In genomic region chr13:50810998-50811397, GRCh38 we compare ENCODE assay signal across 11 cellular contexts. TPM values are rescaled to one million over a fixed set of nuclear protein-coding genes. Genes with fewer than 3 reads are reported as not detected.
A peak's percentile ranks its signal among the peaks of the same experiment; 100 is the strongest.
DNase-seq lines count a peak whose midpoint lies in the region; ATAC-seq, FAIRE-seq and TF ChIP-seq lines count a peak whose summit lies in the region.
"Had no signal": no experiment of that assay in that cellular context is flagged by ENCODE, and none has a peak within 500 bp of the region (broad histone marks: within the 10 kb centered on the region; RNA-seq: fewer than 3 reads in every experiment).

No MANE protein-coding gene starts in this region.

- H3K9me1 ChIP-seq in K562 (ENCODE audit: control insufficient read depth, insufficient read depth, low read length): no peaks in the 10 kb centered on the region

- H3K4me3 ChIP-seq in K562 (no peak overlapping the region), gastroesophageal sphincter (no peak overlapping the region)
- H3K4me3 ChIP-seq: right lobe of liver, transverse colon had no signal

- no peaks in the 10 kb centered on the region; a peak in 1 of 5 replicates for H3K4me1 ChIP-seq in K562 (replicated peaks in 1 of 2; ENCODE audit: control insufficient read depth in 2 of 2, insufficient read depth in 2 of 2, low read length in 2 of 2)
- H3K4me1 ChIP-seq in foreskin keratinocyte: no peaks in the 10 kb centered on the region
- H3K4me1 ChIP-seq in gastroesophageal sphincter: peaks cover 0 to 11% (median 0%) of the 10 kb centered on the region in 3 donors
- H3K4me1 ChIP-seq: right lobe of liver had no signal

- no peak overlapping the region for H3K9ac ChIP-seq in K562 (ENCODE audit: insufficient read depth in 1 of 2, low read depth in 2 of 2, low read length in 2 of 2)

- H3K9me3 ChIP-seq in K562 (replicated peaks; ENCODE audit: control insufficient read depth, insufficient read depth, low read depth, low read length) (no peaks in the 10 kb centered on the region), gastroesophageal sphincter (no peaks in the 10 kb centered on the region)
- H3K9me3 ChIP-seq: right lobe of liver, transverse colon had no signal

- H3K27ac ChIP-seq in K562 (ENCODE audit: extremely low read depth, low read depth, low read length) (no peak overlapping the region), foreskin keratinocyte (no peak overlapping the region), gastroesophageal sphincter (no peak overlapping the region)
- H3K27ac ChIP-seq: right lobe of liver had no signal

- CTCF ChIA-PET in K562 (lab: Yijun Ruan, JAX; ENCODE audit: low intra/inter-chr PET ratio): no interaction called here

- in situ Hi-C loops in K562 (cut with MboI): no loop called here

- no peaks in the 10 kb centered on the region for H3K27me3 ChIP-seq in K562 (ENCODE audit: control insufficient read depth in 2 of 2, insufficient read depth in 2 of 2, low read length in 2 of 2)
- peaks cover 2% of the 10 kb centered on the region for H3K27me3 ChIP-seq in foreskin keratinocyte
- H3K27me3 ChIP-seq in gastroesophageal sphincter: no peaks in the 10 kb centered on the region
- H3K27me3 ChIP-seq: right lobe of liver, transverse colon had no signal

- intact Hi-C loops in K562 (cut with micrococcal nuclease): no loop called here

- H3K36me3 ChIP-seq in K562 (ENCODE audit: control insufficient read depth, insufficient read depth, low read length) (no peaks in the 10 kb centered on the region), gastroesophageal sphincter (no peaks in the 10 kb centered on the region)
- H3K36me3 ChIP-seq: right lobe of liver, transverse colon had no signal

- no peak for TF ChIP-seq EP300 in K562 (IDR thresholded peaks at IDR 0.05; ENCODE audit: low read length)
- no peak for TF ChIP-seq EP300 in gastroesophageal sphincter (IDR thresholded peaks at IDR 0.05)

- H2AFZ ChIP-seq in K562 (ENCODE audit: low read depth, low read length): no peak overlapping the region

- POLR2A ChIA-PET in K562 (lab: Yijun Ruan, JAX): interaction anchor here (1.0 kb wide), 1 partner anchor 11 kb away, joined by 5 read pairs; no protein-coding TSS in a partner anchor

- TF ChIP-seq POLR2A in K562 (conservative IDR thresholded peaks at IDR 0.05) (no peak), gastroesophageal sphincter (IDR thresholded peaks at IDR 0.05) (no peak)

- FAIRE-seq in K562 (lab: Jason Lieb, UNC): no peak
- FAIRE-seq: bronchial epithelial cell had no signal

- ATAC-seq in GM18520 (IDR thresholded peaks at IDR 0.05; ENCODE audit: unreplicated experiment): peak; percentile 81
- ATAC-seq in GM21723 (IDR thresholded peaks at IDR 0.05; ENCODE audit: unreplicated experiment): peak; percentile 94
- peak; percentile 85 for ATAC-seq in HG03520 (IDR thresholded peaks at IDR 0.05; ENCODE audit: unreplicated experiment)
- ATAC-seq in K562: no peak
- no peak for ATAC-seq in foreskin keratinocyte
- ATAC-seq in gastroesophageal sphincter: no peak

- no peaks in the 10 kb centered on the region for H4K20me1 ChIP-seq in K562 (replicated peaks; ENCODE audit: control insufficient read depth, insufficient read depth, low read length)

- no peak for TF ChIP-seq CTCF in K562 (IDR thresholded peaks at IDR 0.05 in 2 of 3, conservative IDR thresholded peaks at IDR 0.05 in 1 of 3; ENCODE audit: insufficient read depth in 2 of 3, low read depth in 1 of 3, low read length in 3 of 3)
- TF ChIP-seq CTCF in foreskin keratinocyte (conservative IDR thresholded peaks at IDR 0.05): no peak
- TF ChIP-seq CTCF in gastroesophageal sphincter (IDR thresholded peaks at IDR 0.05): no peak

- DNase-seq in K562 (ENCODE audit: extremely low read depth in 1 of 4, low spot score in 3 of 4) (no peak), foreskin keratinocyte (no peak), NCI-H1417 treated with DMSO at 0.1 percent for 48 hours (lab: John Stamatoyannopoulos, UW) (no peak)
- DNase-seq in activated CD4-positive, alpha-beta T cell treated with anti-CD3 and anti-CD28 coated beads for 4 hours: no peak
- DNase-seq: right lobe of liver, transverse colon had no signal

- no peaks in the 10 kb centered on the region for H3K79me2 ChIP-seq in K562 (ENCODE audit: control insufficient read depth, insufficient read depth, low read length)

- WGBS in K562 (ENCODE audit: insufficient coverage, low coverage, missing lambda C conversion rate): 5% methylated on average over 2 of the region's 2 CpGs
- 67 to 90% methylated on average over 2 of the region's 2 CpGs for WGBS in gastroesophageal sphincter (ENCODE audit: low coverage in 1 of 2), 2 donors

- H3K4me2 ChIP-seq in K562 (ENCODE audit: insufficient read depth, low read length): no peak overlapping the region

- no TSS peak for BruUV-seq in K562 (replicated peaks; lab: Mats Ljungman, UMichigan)

- TF ChIP-seq RAD21 in K562 (CRISPR knock-in tag; conservative IDR thresholded peaks at IDR 0.05 in 1 of 2, IDR thresholded peaks at IDR 0.05 in 1 of 2): no peak

TF ChIP-seq in K562, 482 proteins besides CTCF, POLR2A, EP300 and RAD21:
- TF ChIP-seq NFIX (CRISPR knock-in tag; IDR thresholded peaks at IDR 0.05; ENCODE audit: low read depth) (no peak), CTCFL (IDR thresholded peaks at IDR 0.05; ENCODE audit: borderline replicate concordance, insufficient read depth, low read depth, low read length, poor library complexity, severe bottlenecking) (no peak), SPI1 (IDR thresholded peaks at IDR 0.05; ENCODE audit: borderline replicate concordance, low read depth, low read length) (peak; percentile 54; the same call in 1 of the 2 replicates), BCOR (IDR thresholded peaks at IDR 0.05) (no peak), MEF2D (tag; conservative IDR thresholded peaks at IDR 0.05; ENCODE audit: low read depth) (no peak)

RNA-seq across cellular contexts. Expression of gene DLEU7, which starts 32.5 kb away (rescaled TPM):
- not detected in 2 replicates for total RNA-seq in K562 (2011; cell fraction: chromatin; rRNA removed; ENCODE audit: low replicate concordance)
- not detected in 2 replicates for total RNA-seq in K562 (2011; cell fraction: nucleolus; rRNA removed)
- not detected in 2 replicates for total RNA-seq in K562 (2011; cell fraction: nucleoplasm; rRNA removed)
- total RNA-seq in K562 (2014; rRNA removed) (not detected in 2 replicates), K562 (2014; rRNA removed; fragmentation: Illumina TruSeq; extraction: Trizol) (not detected in 2 replicates), K562 (2015; rRNA removed; fragmentation: Illumina TruSeq; extraction: Trizol) (not detected in 2 replicates), K562 (2021) (not detected in 2 replicates), foreskin keratinocyte (not detected in 2 replicates), gastroesophageal sphincter (1 to 10 TPM in 1 of 4 donors, not detected in 3; 1.1 TPM)
- polyA plus RNA-seq in K562 (2011; rRNA removed) (not detected in 2 replicates), K562 (2014; fragmentation: Illumina TruSeq; extraction: Trizol) (not detected in 2 replicates), K562 (2014; fragmentation: Nextera tagmentation; extraction: Ambion mirVana) (under 1 TPM; 0.03 to 0.06 TPM), K562 (2014; rRNA removed) (not detected in 2 replicates), foreskin keratinocyte (not detected in 2 replicates)
- not detected in 2 replicates for polyA plus RNA-seq in K562 (2011; cell fraction: cytosol; rRNA removed)
- polyA plus RNA-seq in K562 (2011; cell fraction: nucleus; rRNA removed): not detected in 2 replicates
- polyA plus RNA-seq in K562 (2012): 0.25 and 0.43 TPM in 2 replicates
- not detected in 2 replicates for polyA minus RNA-seq in K562 (2011; rRNA and poly(A)+ RNA removed)
- polyA minus RNA-seq in K562 (2011; cell fraction: cytosol; rRNA and poly(A)+ RNA removed): not detected in 2 replicates
- polyA minus RNA-seq in K562 (2011; cell fraction: nucleus; rRNA and poly(A)+ RNA removed): not detected in 2 replicates
- total RNA-seq: bronchial epithelial cell had no signal

Comparison
In these comparisons a context has a peak if more than half of its experiments do, and no peak if none do; other contexts are left out.
1. ATAC-seq: peak in GM18520 (single experiment), GM21723 (single experiment) and HG03520 (single experiment); none in K562 (single experiment), foreskin keratinocyte (single experiment) and gastroesophageal sphincter (single experiment).